Comparison of ENCODE assay signal across 24 cellular contexts in genomic region chr9:105278751-105279150, GRCh38. TPM values are rescaled to one million over a fixed set of nuclear protein-coding genes. Genes with fewer than 3 reads are reported as not detected.
DNase-seq lines count a peak whose midpoint lies in the region; ATAC-seq, FAIRE-seq and TF ChIP-seq lines count a peak whose summit lies in the region.
"Had no signal": no experiment of that assay in that cellular context is flagged by ENCODE, and none has a peak within 500 bp of the region (broad histone marks: within the 10 kb centered on the region; RNA-seq: fewer than 3 reads in every experiment).

No MANE protein-coding gene starts in this region.

- H3K23ac ChIP-seq in mesenchymal stem cell (ENCODE audit: low read length in 2 of 2) = no peak overlapping the region

- no peak overlapping the region for H3K4ac ChIP-seq in mesenchymal stem cell (ENCODE audit: low read depth in 1 of 2, low read length in 2 of 2)

- TF ChIP-seq EP300 in HepG2 (IDR thresholded peaks at IDR 0.05; ENCODE audit: low read depth in 2 of 2, low read length in 2 of 2) (no peak), HepG2 (CRISPR knock-in tag; IDR thresholded peaks at IDR 0.05; ENCODE audit: borderline replicate concordance) (no peak)

- no peak overlapping the region for H3K27ac Mint-ChIP-seq in endothelial cell (ENCODE audit: unreplicated experiment)
- no peak overlapping the region for H3K27ac Mint-ChIP-seq in T-helper 2 cell treated with Interferon-gamma antibody and Interleukin-4, amounts not matched to agents 5 μg/mL and 100 μg/mL, for 36 hours
- H3K27ac Mint-ChIP-seq: progenitor cell of endocrine pancreas had no signal

- no peaks in the 10 kb centered on the region for H4K20me1 ChIP-seq in HepG2 (ENCODE audit: insufficient read depth, low read length)

- peaks cover 16% of the 10 kb centered on the region for H3K79me1 ChIP-seq in mesenchymal stem cell (replicated peaks; ENCODE audit: low read length, poor library complexity, severe bottlenecking)

- no peaks in the 10 kb centered on the region for H3K4me1 Mint-ChIP-seq in endothelial cell (ENCODE audit: unreplicated experiment)
- H3K4me1 Mint-ChIP-seq in T-helper 2 cell treated with Interferon-gamma antibody and Interleukin-4, amounts not matched to agents 5 μg/mL and 100 μg/mL, for 36 hours (ENCODE audit: low read depth) = peaks cover 3% of the 10 kb centered on the region

- no peak for TF ChIP-seq POLR2A in HepG2 (IDR thresholded peaks at IDR 0.05; ENCODE audit: insufficient read depth in 1 of 2, low read depth in 2 of 2, low read length in 2 of 2)

- no peak for TF ChIP-seq CTCF in liver (IDR thresholded peaks at IDR 0.05; ENCODE audit: low read depth, low read length, missing input control)
- TF ChIP-seq CTCF in HepG2 (CRISPR knock-in tag; IDR thresholded peaks at IDR 0.05) = no peak
- no peak for TF ChIP-seq CTCF in endothelial cell (IDR thresholded peaks at IDR 0.05; ENCODE audit: unreplicated experiment)
- no peak for TF ChIP-seq CTCF in ascending aorta (IDR thresholded peaks at IDR 0.05)

- H2AK5ac ChIP-seq in mesenchymal stem cell (ENCODE audit: low read length, severe bottlenecking) = no peak overlapping the region

- H3K36me3 Mint-ChIP-seq in endothelial cell (ENCODE audit: low read depth, unreplicated experiment) = peaks cover 3% of the 10 kb centered on the region
- no peaks in the 10 kb centered on the region for H3K36me3 Mint-ChIP-seq in T-helper 2 cell treated with Interferon-gamma antibody and Interleukin-4, amounts not matched to agents 5 μg/mL and 100 μg/mL, for 36 hours (ENCODE audit: low read depth)

- H3K14ac ChIP-seq in mesenchymal stem cell (ENCODE audit: low read length in 2 of 2) = no peak overlapping the region

- BruUV-seq in HepG2 (replicated peaks; lab: Mats Ljungman, UMichigan) = no TSS peak

- CTCF ChIA-PET in HepG2 (lab: Yijun Ruan, JAX; ENCODE audit: low intra/inter-chr PET ratio, low total read pairs) = no interaction called here

- H3K4me3 Mint-ChIP-seq in endothelial cell (ENCODE audit: unreplicated experiment) = no peak overlapping the region
- H3K4me3 Mint-ChIP-seq in T-helper 2 cell treated with Interferon-gamma antibody and Interleukin-4, amounts not matched to agents 5 μg/mL and 100 μg/mL, for 36 hours = no peak overlapping the region

- no peak overlapping the region for H2BK5ac ChIP-seq in mesenchymal stem cell (ENCODE audit: low read depth, low read length, poor library complexity, severe bottlenecking)

- intact Hi-C loops in HepG2 (cut with micrococcal nuclease; ENCODE audit: unreplicated experiment) = no loop called here
- intact Hi-C loops in ascending aorta (cut with DNase I) = no loop called here

- no peak overlapping the region for H3K4me2 ChIP-seq in HepG2 (ENCODE audit: low read depth, low read length)
- H3K4me2 ChIP-seq in mesenchymal stem cell (ENCODE audit: low read length, poor library complexity, severe bottlenecking) = no peak overlapping the region

- POLR2A ChIA-PET in HepG2 (lab: Yijun Ruan, JAX) = no interaction called here

- ATAC-seq in HepG2 (no peak), HG03280 (IDR thresholded peaks at IDR 0.05; ENCODE audit: unreplicated experiment) (no peak)
- ATAC-seq: gastrocnemius medialis, upper lobe of right lung had no signal

- no peak for DNase-seq in HepG2 (ENCODE audit: low spot score)
- DNase-seq in epithelial cell of prostate (ENCODE audit: low read depth, low spot score) = peak; percentile 78
- DNase-seq in mesenchymal stem cell = no peak
- no peak for DNase-seq in endothelial cell (ENCODE audit: low spot score)
- no peak for DNase-seq in ascending aorta (ENCODE audit: low spot score in 2 of 2)
- DNase-seq in T-helper 2 cell treated with Interferon-gamma antibody and Interleukin-4, amounts not matched to agents 5 μg/mL and 100 μg/mL, for 36 hours (ENCODE audit: low spot score) = no peak
- DNase-seq: activated CD4-positive, alpha-beta T cell treated with anti-CD3 and anti-CD28 coated beads for 4 hours; activated naive CD4-positive, alpha-beta T cell; activated T-cell treated with anti-CD3 and anti-CD28 coated beads, Interleukin-2, amount 50 U/mL, for 48 hours; BE2C; DND-41; gastrocnemius medialis; H7; NCI-H146; NCI-H524; NK-92 treated with Interleukin-12 subunit alpha and Interleukin-12 subunit beta, amount 100 ng/mL, for 24 hours; T-helper 2 cell; upper lobe of right lung had no signal

- H2BK12ac ChIP-seq in mesenchymal stem cell (ENCODE audit: low read length in 2 of 2) = no peak overlapping the region

- H3K79me2 ChIP-seq in HepG2 (ENCODE audit: insufficient read depth, low read length) = peaks cover 39% of the 10 kb centered on the region

- H2AFZ ChIP-seq in HepG2 (ENCODE audit: low read length) (no peak overlapping the region), mesenchymal stem cell (ENCODE audit: low read depth, low read length) (no peak overlapping the region)

- H3K9me3 Mint-ChIP-seq in endothelial cell (ENCODE audit: unreplicated experiment) = no peaks in the 10 kb centered on the region
- no peaks in the 10 kb centered on the region for H3K9me3 Mint-ChIP-seq in T-helper 2 cell treated with Interferon-gamma antibody and Interleukin-4, amounts not matched to agents 5 μg/mL and 100 μg/mL, for 36 hours

- FAIRE-seq in HepG2 (lab: Jason Lieb, UNC) = no peak
- FAIRE-seq: RCC 7860 had no signal

- H4K91ac ChIP-seq in mesenchymal stem cell (ENCODE audit: low read length) = no peak overlapping the region

- no peaks in the 10 kb centered on the region for H3K9me3 ChIP-seq in liver (ENCODE audit: control insufficient read depth in 4 of 4, low read length in 3 of 4)
- no peaks in the 10 kb centered on the region for H3K9me3 ChIP-seq in HepG2 (ENCODE audit: low read length)
- H3K9me3 ChIP-seq in mesenchymal stem cell (ENCODE audit: control insufficient read depth, low read length) = no peaks in the 10 kb centered on the region
- no peaks in the 10 kb centered on the region for H3K9me3 ChIP-seq in ascending aorta
- H3K9me3 ChIP-seq: BE2C, gastrocnemius medialis, upper lobe of right lung had no signal

- WGBS in liver = 78% methylated on average over 4 of the region's 4 CpGs
- 97% methylated on average over 4 of the region's 4 CpGs for WGBS in HepG2 (ENCODE audit: low lambda C conversion rate)
- 80% methylated on average over 1 of the region's 4 CpGs for WGBS in mesenchymal stem cell

- H4K8ac ChIP-seq in mesenchymal stem cell (ENCODE audit: low read length) = peak overlapping the region; percentile 38

- H2BK120ac ChIP-seq in mesenchymal stem cell (ENCODE audit: low read depth, low read length) = no peak overlapping the region

- H3K27me3 ChIP-seq in liver (ENCODE audit: control insufficient read depth in 4 of 4, insufficient read depth in 4 of 4, low read length in 3 of 4) (no peaks in the 10 kb centered on the region), HepG2 (ENCODE audit: control insufficient read depth in 1 of 2, insufficient read depth in 2 of 2, low read length in 2 of 2) (no peaks in the 10 kb centered on the region), mesenchymal stem cell (ENCODE audit: control insufficient read depth in 1 of 2, insufficient read depth in 1 of 2, low read length in 2 of 2) (no peaks in the 10 kb centered on the region), ascending aorta (no peaks in the 10 kb centered on the region)
- H3K27me3 ChIP-seq: BE2C, cardiac muscle cell, gastrocnemius medialis, upper lobe of right lung had no signal

- H3K4me3 ChIP-seq in liver (ENCODE audit: low read depth in 1 of 3, low read length in 3 of 3) = no peak overlapping the region
- no peak overlapping the region for H3K4me3 ChIP-seq in HepG2 (replicated peaks in 1 of 3; ENCODE audit: insufficient read depth in 1 of 3, low read depth in 2 of 3, low read length in 3 of 3)
- H3K4me3 ChIP-seq in mesenchymal stem cell (ENCODE audit: insufficient read depth in 1 of 2, low read depth in 1 of 2, low read length in 2 of 2) = no peak overlapping the region
- H3K4me3 ChIP-seq in ascending aorta = no peak overlapping the region
- H3K4me3 ChIP-seq: cardiac muscle cell, gastrocnemius medialis, skin epidermis, upper lobe of right lung had no signal

- in situ Hi-C loops in HepG2 (cut with HindIII; ENCODE audit: extremely low pct_ligation_motif_present, low pct_unique_long_range_greater_than_20kb) = no loop called here

- no peaks in the 10 kb centered on the region for H3K36me3 ChIP-seq in liver (ENCODE audit: control insufficient read depth in 4 of 4, insufficient read depth in 3 of 4, low read depth in 1 of 4, low read length in 3 of 4)
- H3K36me3 ChIP-seq in HepG2 (replicated peaks in 1 of 2; ENCODE audit: control insufficient read depth in 1 of 2, insufficient read depth in 2 of 2, low read length in 2 of 2) = no peaks in the 10 kb centered on the region; a peak in 1 of 5 replicates
- H3K36me3 ChIP-seq in mesenchymal stem cell (ENCODE audit: control insufficient read depth in 1 of 2, insufficient read depth in 2 of 2, low read depth in 1 of 2, low read length in 2 of 2) = no peaks in the 10 kb centered on the region
- no peaks in the 10 kb centered on the region for H3K36me3 ChIP-seq in ascending aorta
- H3K36me3 ChIP-seq: BE2C, cardiac muscle cell, gastrocnemius medialis, upper lobe of right lung had no signal

- H3K9ac ChIP-seq in liver (ENCODE audit: low read depth in 1 of 2, low read length in 2 of 2) (no peak overlapping the region), HepG2 (ENCODE audit: insufficient read depth, low read depth, low read length) (no peak overlapping the region), mesenchymal stem cell (ENCODE audit: low read length) (no peak overlapping the region)

- no peak overlapping the region for H3K18ac ChIP-seq in mesenchymal stem cell (ENCODE audit: low read depth in 1 of 2, low read length in 2 of 2)

- H2BK15ac ChIP-seq in mesenchymal stem cell (ENCODE audit: low read depth, poor library complexity, severe bottlenecking) = no peak overlapping the region

- peaks cover 7 to 9% (median 8%) of the 10 kb centered on the region in 4 donors for H3K4me1 ChIP-seq in liver (ENCODE audit: control insufficient read depth in 4 of 4, insufficient read depth in 4 of 4, low read length in 3 of 4)
- peaks cover 22% of the 10 kb centered on the region for H3K4me1 ChIP-seq in HepG2 (ENCODE audit: insufficient read depth, low read length)
- peaks cover 2% of the 10 kb centered on the region for H3K4me1 ChIP-seq in mesenchymal stem cell (ENCODE audit: control insufficient read depth, insufficient read depth, low read depth, low read length)
- H3K4me1 ChIP-seq in ascending aorta = no peaks in the 10 kb centered on the region
- H3K4me1 ChIP-seq: BE2C, gastrocnemius medialis had no signal

- H3K27ac ChIP-seq in liver (ENCODE audit: low read depth in 1 of 2, low read length in 2 of 2) (peak overlapping the region; percentile 14 to 35), HepG2 (ENCODE audit: extremely low read length, insufficient read depth, low read length) (no peak overlapping the region), epithelial cell of prostate (peak overlapping the region; percentile 56), mesenchymal stem cell (ENCODE audit: low read length, poor library complexity, severe bottlenecking) (no peak overlapping the region), ascending aorta (no peak overlapping the region)
- H3K27ac ChIP-seq: cardiac muscle cell, gastrocnemius medialis, upper lobe of right lung had no signal

- no peaks in the 10 kb centered on the region for H3K27me3 Mint-ChIP-seq in endothelial cell (ENCODE audit: unreplicated experiment)
- peaks cover 8% of the 10 kb centered on the region for H3K27me3 Mint-ChIP-seq in T-helper 2 cell treated with Interferon-gamma antibody and Interleukin-4, amounts not matched to agents 5 μg/mL and 100 μg/mL, for 36 hours (ENCODE audit: low read depth)
- H3K27me3 Mint-ChIP-seq: progenitor cell of endocrine pancreas had no signal

- peak in 1 of 2 donors; percentile 9 for TF ChIP-seq RAD21 in liver (IDR thresholded peaks at IDR 0.05)
- TF ChIP-seq RAD21 in HepG2 (CRISPR knock-in tag; IDR thresholded peaks at IDR 0.05) = no peak

RNA-seq across cellular contexts. Expression of gene SLC44A1, which starts 34.3 kb away (rescaled TPM):
- total RNA-seq in liver (10 to 100 TPM; 46.4 to 73.1 TPM), HepG2 (2016; rRNA removed; fragmentation: Illumina TruSeq; extraction: Trizol) (30.4 and 40.8 TPM in 2 replicates), endothelial cell (ENCODE audit: unreplicated experiment) (69.7 TPM), ascending aorta (26.5 TPM)
- polyA plus RNA-seq in liver (10 to 100 TPM; 18.1 to 59.9 TPM), HepG2 (2011; rRNA removed) (21.1 and 21.4 TPM in 2 replicates)
- 12.0 and 12.2 TPM in 2 replicates for total RNA-seq in HepG2 (2016; cell fraction: cytosol; rRNA removed; fragmentation: Illumina TruSeq; extraction: Trizol; ENCODE audit: low read depth)
- total RNA-seq in HepG2 (2016; cell fraction: insoluble cytoplasmic fraction; rRNA removed; fragmentation: Illumina TruSeq; extraction: Trizol) = 31.5 and 39.4 TPM in 2 replicates
- total RNA-seq in HepG2 (2016; cell fraction: membrane; rRNA removed; fragmentation: Illumina TruSeq; extraction: Trizol) = 34.7 and 38.3 TPM in 2 replicates
- 31.6 and 40.2 TPM in 2 replicates for total RNA-seq in HepG2 (2016; cell fraction: nucleus; rRNA removed; fragmentation: Illumina TruSeq; extraction: Trizol)
- 15.7 and 26.2 TPM in 2 replicates for polyA plus RNA-seq in HepG2 (2011; cell fraction: cytosol; rRNA removed)
- polyA plus RNA-seq in HepG2 (2011; cell fraction: nucleus; rRNA removed) = 7.9 and 11.1 TPM in 2 replicates
- 38.1 and 40.7 TPM in 2 replicates for polyA plus RNA-seq in HepG2 (2012)
- 5.0 and 7.1 TPM in 2 replicates for polyA plus RNA-seq in HepG2 (2016; cell fraction: cytosol; fragmentation: Illumina TruSeq; extraction: Trizol; ENCODE audit: low read depth)
- 20.0 and 22.2 TPM in 2 replicates for polyA plus RNA-seq in HepG2 (2016; cell fraction: insoluble cytoplasmic fraction; fragmentation: Illumina TruSeq; extraction: Trizol; ENCODE audit: low read depth)
- polyA plus RNA-seq in HepG2 (2016; cell fraction: membrane; fragmentation: Illumina TruSeq; extraction: Trizol; ENCODE audit: low read depth) = 13.9 and 16.2 TPM in 2 replicates
- polyA plus RNA-seq in HepG2 (2016; cell fraction: nucleus; fragmentation: Illumina TruSeq; extraction: Trizol; ENCODE audit: insufficient read depth, low read depth) = 26.5 and 26.7 TPM in 2 replicates
- 69.1 and 73.0 TPM in 2 replicates for polyA minus RNA-seq in HepG2 (2011; rRNA and poly(A)+ RNA removed; ENCODE audit: low replicate concordance)
- polyA minus RNA-seq in HepG2 (2011; cell fraction: cytosol; rRNA and poly(A)+ RNA removed) = 23.7 and 37.4 TPM in 2 replicates
- polyA minus RNA-seq in HepG2 (2011; cell fraction: nucleus; rRNA and poly(A)+ RNA removed) = 30.1 and 37.0 TPM in 2 replicates
- 22.8 TPM for polyA plus RNA-seq in mesenchymal stem cell (2013, experiment 1 of 2)
- 22.9 TPM for polyA plus RNA-seq in mesenchymal stem cell (2013, experiment 2 of 2)

Comparison
In these comparisons a context has a peak if more than half of its experiments do, and no peak if none do; other contexts are left out.
1. H3K27ac ChIP-seq: peak in liver (2 of 2) and epithelial cell of prostate (single experiment); none in HepG2 (single experiment), mesenchymal stem cell (single experiment) and ascending aorta (0 of 2).